In genomic region chr2:70442301-70443077, GRCh38 we compare ENCODE assay signal across 23 cellular contexts.
DNase-seq lines count a peak whose midpoint lies in the region; ATAC-seq, FAIRE-seq and TF ChIP-seq lines count a peak whose summit lies in the region.
"Had no signal": no experiment of that assay in that cellular context is flagged by ENCODE, and none has a peak within 500 bp of the region (broad histone marks: within the 10 kb centered on the region; RNA-seq: fewer than 3 reads in every experiment).

No MANE protein-coding gene starts in this region.

- ATAC-seq in RWPE2 (ENCODE audit: low read depth): 0 out of 3 replicates have a peak, but pooled peaks have one; percentile 17
- no peak for ATAC-seq in GM18861 (IDR thresholded peaks at IDR 0.05; ENCODE audit: unreplicated experiment)
- ATAC-seq: K562, left lobe of liver had no signal

- TF ChIP-seq POLR2A in GM12891 (IDR thresholded peaks at IDR 0.05; ENCODE audit: low read depth, low read length): no peak

- H3K27ac ChIP-seq in RWPE2 (ENCODE audit: poor library complexity, severe bottlenecking): no peak overlapping the region
- H3K27ac ChIP-seq: ascending aorta, heart left ventricle, skin epidermis, tibial artery had no signal

- TF ChIP-seq CTCF in AG10803 (conservative IDR thresholded peaks at IDR 0.05; ENCODE audit: low read length) (no peak), RWPE2 (IDR thresholded peaks at IDR 0.05; ENCODE audit: poor library complexity, severe bottlenecking) (no peak)

- H3K27me3 ChIP-seq in RWPE2 (ENCODE audit: insufficient read depth, poor library complexity, severe bottlenecking): no peaks in the 10 kb centered on the region
- H3K27me3 ChIP-seq: ascending aorta had no signal

- H3K36me3 ChIP-seq in RWPE2 (ENCODE audit: low read depth): peaks cover 10% of the 10 kb centered on the region
- H3K36me3 ChIP-seq: ascending aorta, heart left ventricle, tibial artery had no signal

- no peak for FAIRE-seq in GM12891 (lab: Jason Lieb, UNC)
- FAIRE-seq: GM19239, H1, K562 had no signal

- no peaks in the 10 kb centered on the region for H3K9me3 ChIP-seq in RWPE2 (ENCODE audit: severe bottlenecking)
- H3K9me3 ChIP-seq: ascending aorta, heart left ventricle, tibial artery had no signal

- DNase-seq in AG10803 (ENCODE audit: low read depth): peak; percentile 9
- DNase-seq in EH (ENCODE audit: low read depth): peak; percentile 1
- no peak for DNase-seq in RWPE2 (ENCODE audit: low spot score)
- DNase-seq in iris pigment epithelial cell (ENCODE audit: low read depth): peak; percentile 8
- no peak for DNase-seq in GM19240 (ENCODE audit: insufficient read length, low spot score)
- no peak for DNase-seq in COLO829 (ENCODE audit: low spot score)
- no peak for DNase-seq in GM12891 (ENCODE audit: insufficient read length, low spot score)
- DNase-seq: activated CD4-positive, alpha-beta T cell treated with anti-CD3 and anti-CD28 coated beads, Interleukin-2, amount 50 U/mL, for 48 hours; activated T-cell treated with anti-CD3 and anti-CD28 coated beads, Interleukin-2, amount 50 U/mL, for 48 hours; effector memory CD4-positive, alpha-beta T cell; heart left ventricle; NCI-H187; NCI-H774; SHP77 treated with DMSO at 0.1 percent for 48 hours; stimulated activated naive CD4-positive, alpha-beta T cell; tibial artery had no signal

- H3K4me1 ChIP-seq in RWPE2 (ENCODE audit: insufficient read depth, poor library complexity, severe bottlenecking): no peaks in the 10 kb centered on the region
- H3K4me1 ChIP-seq: ascending aorta, heart left ventricle, tibial artery had no signal

- H3K4me3 ChIP-seq in AG10803 (ENCODE audit: low read length) (no peak overlapping the region), RWPE2 (ENCODE audit: severe bottlenecking) (no peak overlapping the region)
- H3K4me3 ChIP-seq: ascending aorta, heart left ventricle, K562, skin epidermis, tibial artery had no signal

TF ChIP-seq in GM12891, 5 proteins besides CTCF, POLR2A, EP300 and RAD21:
- TF ChIP-seq PAX5 (IDR thresholded peaks at IDR 0.05; ENCODE audit: insufficient read depth, low read length, severe bottlenecking) (no peak), POLR2AphosphoS5 (IDR thresholded peaks at IDR 0.05; ENCODE audit: low read depth, low read length) (no peak), SPI1 (IDR thresholded peaks at IDR 0.05; ENCODE audit: low read depth, low read length) (no peak), TAF1 (IDR thresholded peaks at IDR 0.05; ENCODE audit: low read depth, low read length) (no peak), POU2F2 (IDR thresholded peaks at IDR 0.05; ENCODE audit: low read depth, low read length) (no peak)

Comparison
In these comparisons a context has a peak if more than half of its experiments do, and no peak if none do; other contexts are left out.
1. DNase-seq: peak in AG10803 (single experiment), EH (single experiment) and iris pigment epithelial cell (single experiment); none in RWPE2 (single experiment), GM19240 (single experiment), COLO829 (single experiment) and GM12891 (single experiment).